18 cellular contexts compared by ENCODE assay signal in the genomic region with DNA sequence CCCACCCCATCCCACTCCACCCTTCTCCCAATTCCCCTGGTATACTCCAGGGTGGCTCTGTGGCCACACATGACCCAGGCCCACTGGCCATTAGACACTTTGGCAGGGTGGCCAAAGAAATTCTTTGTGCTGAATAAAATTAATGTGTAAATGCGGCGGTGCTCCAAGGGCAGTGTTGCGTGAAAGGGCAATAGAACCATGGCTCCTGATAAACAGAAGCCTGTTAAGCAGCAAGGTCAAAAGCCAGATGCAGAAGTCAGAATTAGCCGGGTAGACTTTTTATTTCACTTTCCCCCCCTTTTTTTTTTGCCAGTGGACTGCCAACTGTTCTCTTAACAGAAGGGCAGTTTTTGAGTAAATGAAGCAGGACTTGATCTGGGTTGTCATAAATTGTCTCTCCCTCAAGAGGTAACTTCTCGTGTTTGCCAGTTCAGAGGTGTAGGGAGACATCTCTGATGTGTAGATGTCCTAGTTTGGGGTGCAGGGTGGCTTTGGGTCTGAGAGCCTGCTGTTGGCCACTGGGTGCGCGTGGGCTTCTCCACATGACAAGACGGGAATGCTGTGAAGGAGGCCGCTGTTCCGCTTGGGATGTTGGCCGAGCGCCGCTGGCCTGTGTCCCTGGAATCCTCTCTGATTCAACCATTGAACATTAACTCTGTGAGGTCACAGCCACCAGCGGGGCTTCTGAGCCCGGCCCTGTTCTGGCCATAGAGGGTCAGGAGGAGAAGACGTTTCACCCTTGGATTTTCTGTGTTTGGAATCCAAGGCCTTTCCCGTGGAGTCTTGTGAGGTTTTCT.
DNase-seq lines count a peak whose midpoint lies in the region; ATAC-seq and TF ChIP-seq lines count a peak whose summit lies in the region.
"Had no signal": no experiment of that assay in that cellular context is flagged by ENCODE, and none has a peak within 500 bp of the region (broad histone marks: within the 10 kb centered on the region; RNA-seq: fewer than 3 reads in every experiment).

No MANE protein-coding gene starts in this region.

- no peak overlapping the region for H2AFZ ChIP-seq in mammary epithelial cell (ENCODE audit: low read depth, low read length)
- peak overlapping the region; percentile 32 for H2AFZ ChIP-seq in osteoblast (ENCODE audit: low read length)

- H3K4me1 Mint-ChIP-seq in stimulated activated effector memory CD8-positive, alpha-beta T cell treated with anti-CD3 and anti-CD28 coated beads, Interleukin-12 subunit alpha, Interleukin-12 subunit beta, amount 100 ng/mL, for 72 hours = no peaks in the 10 kb centered on the region

- H3K27ac ChIP-seq in breast epithelium = peak overlapping the region; percentile 33 to 75
- H3K27ac ChIP-seq in mammary epithelial cell (ENCODE audit: insufficient read depth, low read depth, low read length) = no peak overlapping the region
- peak overlapping the region; percentile 44 for H3K27ac ChIP-seq in osteoblast (ENCODE audit: low read depth, low read length)
- H3K27ac ChIP-seq: 22Rv1, left lung, suprapubic skin had no signal

- no peak overlapping the region for H3K9ac ChIP-seq in mammary epithelial cell (ENCODE audit: insufficient read depth, low read length)

- intact Hi-C loops in breast epithelium (cut with DNase I; ENCODE audit: low total_unique reads) = no loop called here
- intact Hi-C loops in mammary epithelial cell (cut with micrococcal nuclease) = no loop called here
- intact Hi-C loops in left ventricle myocardium superior (cut with micrococcal nuclease) = no loop called here

- H3K27me3 ChIP-seq in breast epithelium (no peaks in the 10 kb centered on the region), mammary epithelial cell (ENCODE audit: insufficient read depth, low read length) (no peaks in the 10 kb centered on the region), osteoblast (ENCODE audit: insufficient read depth, low read length) (no peaks in the 10 kb centered on the region)
- H3K27me3 ChIP-seq: left lung, suprapubic skin had no signal

- WGBS in mammary epithelial cell (ENCODE audit: low coverage, missing lambda C conversion rate) = 60% methylated on average over 16 of the region's 17 CpGs

- H3K9me3 ChIP-seq in breast epithelium (no peaks in the 10 kb centered on the region), mammary epithelial cell (replicated peaks; ENCODE audit: insufficient read depth, low read length) (peaks cover 15% of the 10 kb centered on the region), osteoblast (ENCODE audit: low read depth, low read length) (no peaks in the 10 kb centered on the region)
- H3K9me3 ChIP-seq: left lung, suprapubic skin had no signal

- H3K36me3 ChIP-seq in breast epithelium (no peaks in the 10 kb centered on the region), mammary epithelial cell (ENCODE audit: insufficient read depth, low read length) (no peaks in the 10 kb centered on the region), osteoblast (ENCODE audit: insufficient read depth, low read length) (no peaks in the 10 kb centered on the region)
- H3K36me3 ChIP-seq: left lung, suprapubic skin had no signal

- dilution Hi-C loops in mammary epithelial cell (cut with HindIII; ENCODE audit: low sequenced_read_pairs) = no loop called here

- no peak overlapping the region for H3K4me3 Mint-ChIP-seq in stimulated activated effector memory CD8-positive, alpha-beta T cell treated with anti-CD3 and anti-CD28 coated beads, Interleukin-12 subunit alpha, Interleukin-12 subunit beta, amount 100 ng/mL, for 72 hours
- H3K4me3 Mint-ChIP-seq: activated naive CD4-positive, alpha-beta T cell treated with anti-CD3 and anti-CD28 coated beads, Interleukin-2, amount 50 U/mL, for 24 hours had no signal

- no peaks in the 10 kb centered on the region for H4K20me1 ChIP-seq in mammary epithelial cell (ENCODE audit: insufficient read depth, low read length)
- H4K20me1 ChIP-seq in osteoblast (ENCODE audit: insufficient read depth, low read length) = no peaks in the 10 kb centered on the region

- H3K4me3 ChIP-seq in breast epithelium (no peak overlapping the region), mammary epithelial cell (replicated peaks in 1 of 3; ENCODE audit: insufficient read depth in 1 of 3, low read depth in 2 of 3, low read length in 3 of 3) (no peak overlapping the region), osteoblast (ENCODE audit: insufficient read depth, low read length) (peak overlapping the region; percentile 3)
- H3K4me3 ChIP-seq: left lung, suprapubic skin had no signal

- H3K4me1 ChIP-seq in breast epithelium (no peaks in the 10 kb centered on the region), mammary epithelial cell (ENCODE audit: insufficient read depth, low read length) (no peaks in the 10 kb centered on the region), osteoblast (ENCODE audit: insufficient read depth, low read length) (peaks cover 8% of the 10 kb centered on the region)
- H3K4me1 ChIP-seq: left lung, suprapubic skin had no signal

- H3K79me2 ChIP-seq in mammary epithelial cell (ENCODE audit: insufficient read depth, low read length) = no peaks in the 10 kb centered on the region
- no peaks in the 10 kb centered on the region for H3K79me2 ChIP-seq in osteoblast (ENCODE audit: insufficient read depth, low read length)

- CTCF ChIA-PET in mammary epithelial cell (lab: Charles Lee; ENCODE audit: low non-redundant PET) = no interaction called here

- no peak for TF ChIP-seq POLR2A in breast epithelium (IDR thresholded peaks at IDR 0.05)

- ATAC-seq in left ventricle myocardium superior = peak; percentile 88
- ATAC-seq in GM21367 (IDR thresholded peaks at IDR 0.05; ENCODE audit: unreplicated experiment) = no peak
- ATAC-seq in GM18909 (IDR thresholded peaks at IDR 0.05; ENCODE audit: poor library complexity, unreplicated experiment) = no peak
- no peak for ATAC-seq in stimulated activated effector memory CD8-positive, alpha-beta T cell treated with anti-CD3 and anti-CD28 coated beads, Interleukin-12 subunit alpha, Interleukin-12 subunit beta, amount 100 ng/mL, for 72 hours
- no peak for ATAC-seq in GM21529 (IDR thresholded peaks at IDR 0.05; ENCODE audit: unreplicated experiment)
- ATAC-seq: left lung had no signal

- no TSS peak for BruUV-seq in mammary epithelial cell (replicated peaks; lab: Mats Ljungman, UMichigan)

- in situ Hi-C loops in mammary epithelial cell (cut with MboI; ENCODE audit: low sequenced_read_pairs in 2 of 2) = no loop called here

- no peak overlapping the region for H3K27ac Mint-ChIP-seq in stimulated activated effector memory CD8-positive, alpha-beta T cell treated with anti-CD3 and anti-CD28 coated beads, Interleukin-12 subunit alpha, Interleukin-12 subunit beta, amount 100 ng/mL, for 72 hours
- H3K27ac Mint-ChIP-seq: activated naive CD4-positive, alpha-beta T cell treated with anti-CD3 and anti-CD28 coated beads, Interleukin-2, amount 50 U/mL, for 24 hours had no signal

- peak in 1 of 2 donors; percentile 51 for DNase-seq in breast epithelium (ENCODE audit: low spot score in 2 of 2)
- no peak for DNase-seq in mammary epithelial cell
- DNase-seq in left ventricle myocardium superior = peak; percentile 72
- no peak for DNase-seq in osteoblast (ENCODE audit: insufficient read length, low spot score, missing footprints)
- no peak for DNase-seq in stimulated activated effector memory CD8-positive, alpha-beta T cell treated with anti-CD3 and anti-CD28 coated beads, Interleukin-12 subunit alpha, Interleukin-12 subunit beta, amount 100 ng/mL, for 72 hours (ENCODE audit: low spot score in 2 of 2)
- DNase-seq: dermis blood vessel endothelial cell, foreskin melanocyte, Kasumi-1, left lung, NCI-H2029 treated with DMSO at 0.1 percent for 48 hours, NCI-H774, retina had no signal

- no peaks in the 10 kb centered on the region for H3K9me3 Mint-ChIP-seq in stimulated activated effector memory CD8-positive, alpha-beta T cell treated with anti-CD3 and anti-CD28 coated beads, Interleukin-12 subunit alpha, Interleukin-12 subunit beta, amount 100 ng/mL, for 72 hours
- H3K9me3 Mint-ChIP-seq: activated naive CD4-positive, alpha-beta T cell treated with anti-CD3 and anti-CD28 coated beads, Interleukin-2, amount 50 U/mL, for 24 hours had no signal

- H3K36me3 Mint-ChIP-seq in stimulated activated effector memory CD8-positive, alpha-beta T cell treated with anti-CD3 and anti-CD28 coated beads, Interleukin-12 subunit alpha, Interleukin-12 subunit beta, amount 100 ng/mL, for 72 hours = no peaks in the 10 kb centered on the region
- H3K36me3 Mint-ChIP-seq: activated naive CD4-positive, alpha-beta T cell treated with anti-CD3 and anti-CD28 coated beads, Interleukin-2, amount 50 U/mL, for 24 hours had no signal

- no peak overlapping the region for H3K4me2 ChIP-seq in mammary epithelial cell (ENCODE audit: insufficient read depth, low read depth, low read length)
- peak overlapping the region; percentile 39 for H3K4me2 ChIP-seq in osteoblast (ENCODE audit: insufficient read depth, low read length)

- TF ChIP-seq CTCF in breast epithelium (IDR thresholded peaks at IDR 0.05) (no peak), mammary epithelial cell (conservative IDR thresholded peaks at IDR 0.05 in 1 of 2, IDR thresholded peaks at IDR 0.05 in 1 of 2; ENCODE audit: extremely low read depth in 1 of 2, insufficient read depth in 1 of 2, low read depth in 1 of 2, low read length in 2 of 2) (no peak), osteoblast (IDR thresholded peaks at IDR 0.05; ENCODE audit: extremely low read depth, low read depth, low read length) (no peak)
